14 cellular contexts compared by ENCODE assay signal in the genomic region with DNA sequence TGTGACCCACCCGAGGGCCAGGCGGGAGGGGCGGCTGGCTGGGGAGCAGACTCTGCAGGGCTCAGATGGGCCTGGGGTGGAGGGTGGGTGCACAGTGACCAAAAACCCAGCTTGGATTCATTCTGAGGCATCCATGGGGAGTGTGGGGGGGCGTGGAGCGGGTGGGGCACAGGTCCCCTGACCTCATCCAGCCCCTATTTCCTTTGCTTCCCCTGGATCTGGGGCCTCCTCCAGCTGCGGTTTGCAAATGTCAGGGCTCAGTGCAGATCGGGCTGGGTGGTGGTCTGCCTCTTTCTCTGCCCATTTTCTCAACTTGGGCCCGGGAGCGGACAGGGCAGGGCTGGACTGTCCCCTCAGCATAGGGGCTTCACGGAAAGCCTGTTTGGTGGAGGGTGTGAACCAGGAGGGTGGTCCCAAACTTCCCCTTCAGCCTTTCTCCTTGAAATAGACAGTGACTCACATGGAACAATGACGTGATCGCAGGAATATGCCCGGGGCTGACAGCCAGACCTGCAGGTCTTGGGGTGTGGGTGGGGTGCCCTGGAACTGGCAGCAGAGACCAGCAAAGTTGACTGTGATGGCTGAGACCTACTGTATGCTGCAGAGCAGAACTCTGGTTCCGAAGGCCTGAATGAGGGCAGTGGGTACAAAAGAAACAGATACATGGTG.
DNase-seq lines count a peak whose midpoint lies in the region; ATAC-seq and TF ChIP-seq lines count a peak whose summit lies in the region.
"Had no signal": no experiment of that assay in that cellular context is flagged by ENCODE, and none has a peak within 500 bp of the region (broad histone marks: within the 10 kb centered on the region; RNA-seq: fewer than 3 reads in every experiment).

No MANE protein-coding gene starts in this region.

- no peaks in the 10 kb centered on the region for H3K9me3 Mint-ChIP-seq in T-cell

- H3K27me3 ChIP-seq in HCT116 (ENCODE audit: insufficient read depth, low read length): no peaks in the 10 kb centered on the region
- H3K27me3 ChIP-seq in skeletal muscle satellite cell (ENCODE audit: control insufficient read depth, insufficient read depth, low read length): no peaks in the 10 kb centered on the region
- H3K27me3 ChIP-seq: ascending aorta, thyroid gland had no signal

- H3K36me3 Mint-ChIP-seq in T-cell: no peaks in the 10 kb centered on the region

- H3K79me2 ChIP-seq in HCT116 (ENCODE audit: insufficient read depth, low read length): no peaks in the 10 kb centered on the region
- H3K79me2 ChIP-seq: parathyroid adenoma had no signal

- H3K4me1 Mint-ChIP-seq in T-cell: no peaks in the 10 kb centered on the region

- peaks cover 10 to 21% of the 10 kb centered on the region in 2 donors for H3K27me3 Mint-ChIP-seq in T-cell

- ATAC-seq in HCT116: no peak
- ATAC-seq in left cardiac atrium: peak in 1 of 2 donors; percentile 47
- no peak for ATAC-seq in T-cell (replicated peaks in 1 of 4)

- no peak overlapping the region for H2AFZ ChIP-seq in HCT116 (ENCODE audit: low read depth, low read length, poor library complexity, severe bottlenecking)
- H2AFZ ChIP-seq: parathyroid adenoma had no signal

- no peak for TF ChIP-seq CTCF in HCT116 (IDR thresholded peaks at IDR 0.05 in 2 of 3, conservative IDR thresholded peaks at IDR 0.05 in 1 of 3; ENCODE audit: borderline replicate concordance in 1 of 3, insufficient read depth in 1 of 3, low read depth in 2 of 3, low read length in 2 of 3)

- H3K4me3 Mint-ChIP-seq in T-cell: no peak overlapping the region

- RAD21 ChIA-PET in HCT116 (lab: Charles Lee; ENCODE audit: low non-redundant PET in 1 of 2, low total read pairs in 2 of 2, uncharacterized antibody in 2 of 2, unreplicated experiment in 2 of 2): no interaction called here

- no peaks in the 10 kb centered on the region for H3K9me3 ChIP-seq in HCT116 (ENCODE audit: control insufficient read depth in 1 of 2, insufficient read depth in 1 of 2, low read depth in 1 of 2, low read length in 2 of 2)
- no peaks in the 10 kb centered on the region for H3K9me3 ChIP-seq in skeletal muscle satellite cell (replicated peaks; ENCODE audit: low read length)
- H3K9me3 ChIP-seq: ascending aorta, thyroid gland had no signal

- DNase-seq in HCT116 (ENCODE audit: low read depth, low spot score) (no peak), left cardiac atrium (peak; percentile 66), NCI-H2107 (lab: John Stamatoyannopoulos, UW) (no peak), T-cell (no peak), cortex of kidney (lab: John Stamatoyannopoulos, UW) (no peak), dedifferentiated amniotic fluid mesenchymal stem cell (ENCODE audit: extremely low spot score) (no peak)
- DNase-seq: NCI-H1105, NCI-H774, T-helper 2 cell, thyroid gland had no signal

- CTCF ChIA-PET in HCT116 (lab: Charles Lee) (no interaction called here), T-cell (lab: Charles Lee) (no interaction called here)

- POLR2A ChIA-PET in HCT116 (lab: Charles Lee) (no interaction called here), T-cell (lab: Charles Lee) (no interaction called here)

- intact Hi-C loops in HCT116 (cut with micrococcal nuclease): no loop called here
- intact Hi-C loops in left cardiac atrium (cut with DNase I): no loop called here

- peak overlapping the region; percentile 28 for H3K4me2 ChIP-seq in HCT116 (ENCODE audit: low read length)
- peak overlapping the region; percentile 9 for H3K4me2 ChIP-seq in skeletal muscle satellite cell (ENCODE audit: low read length)

- H3K9me2 ChIP-seq in HCT116 (ENCODE audit: insufficient read depth): no peaks in the 10 kb centered on the region

- no peak for TF ChIP-seq RAD21 in HCT116 (IDR thresholded peaks at IDR 0.05; ENCODE audit: low read depth)

- no peak for TF ChIP-seq POLR2A in HCT116 (IDR thresholded peaks at IDR 0.05; ENCODE audit: borderline replicate concordance, extremely low read depth, insufficient read depth, insufficient read length)

- no peaks in the 10 kb centered on the region for H3K36me3 ChIP-seq in HCT116 (ENCODE audit: control insufficient read depth in 1 of 2, insufficient read depth in 2 of 2, low read length in 2 of 2)
- no peaks in the 10 kb centered on the region for H3K36me3 ChIP-seq in skeletal muscle satellite cell (ENCODE audit: insufficient read depth, low read length)
- H3K36me3 ChIP-seq: ascending aorta, thyroid gland had no signal

- H4K20me1 ChIP-seq in HCT116 (ENCODE audit: insufficient read depth): no peaks in the 10 kb centered on the region

- H3K4me3 ChIP-seq in HCT116 (replicated peaks in 1 of 2; ENCODE audit: low read depth in 1 of 2, low read length in 2 of 2) (no peak overlapping the region), skeletal muscle satellite cell (ENCODE audit: low read length) (no peak overlapping the region)
- H3K4me3 ChIP-seq: ascending aorta, thyroid gland had no signal

- BruUV-seq in HCT116 (replicated peaks; lab: Mats Ljungman, UMichigan): no TSS peak

- H3K9ac ChIP-seq in HCT116 (ENCODE audit: low read length): no peak overlapping the region
- no peak overlapping the region for H3K9ac ChIP-seq in skeletal muscle satellite cell (ENCODE audit: low read depth, low read length)
- H3K9ac ChIP-seq: parathyroid adenoma had no signal

- H3K27ac ChIP-seq in HCT116 (ENCODE audit: low read depth, low read length) (no peak overlapping the region), angular gyrus (ENCODE audit: low read depth, low read length) (peak overlapping the region; percentile 35)
- H3K27ac ChIP-seq: parathyroid adenoma had no signal

- no peak overlapping the region for H3K27ac Mint-ChIP-seq in T-cell

- H3K4me1 ChIP-seq in HCT116 (ENCODE audit: control insufficient read depth in 1 of 2, insufficient read depth in 2 of 2, low read length in 2 of 2) (peaks cover 0 to 38% of the 10 kb centered on the region in 2 experiments; a peak in 3 of 4 replicates), skeletal muscle satellite cell (ENCODE audit: control insufficient read depth, insufficient read depth, low read length) (peaks cover 71% of the 10 kb centered on the region)
- H3K4me1 ChIP-seq: parathyroid adenoma had no signal

TF ChIP-seq in HCT116, 20 proteins besides CTCF, POLR2A, EP300 and RAD21:
- peak; percentile 54; the same call in 1 of the 2 replicates for TF ChIP-seq JUND (IDR thresholded peaks at IDR 0.05)
- peak; percentile 45; the same call in 1 of the 2 replicates for TF ChIP-seq FOSL1 (IDR thresholded peaks at IDR 0.05; ENCODE audit: low read depth)
- TF ChIP-seq ZNF274 (IDR thresholded peaks at IDR 0.05; ENCODE audit: low read depth, low read length): no peak
